6 cellular contexts compared by ENCODE assay signal in the genomic region with DNA sequence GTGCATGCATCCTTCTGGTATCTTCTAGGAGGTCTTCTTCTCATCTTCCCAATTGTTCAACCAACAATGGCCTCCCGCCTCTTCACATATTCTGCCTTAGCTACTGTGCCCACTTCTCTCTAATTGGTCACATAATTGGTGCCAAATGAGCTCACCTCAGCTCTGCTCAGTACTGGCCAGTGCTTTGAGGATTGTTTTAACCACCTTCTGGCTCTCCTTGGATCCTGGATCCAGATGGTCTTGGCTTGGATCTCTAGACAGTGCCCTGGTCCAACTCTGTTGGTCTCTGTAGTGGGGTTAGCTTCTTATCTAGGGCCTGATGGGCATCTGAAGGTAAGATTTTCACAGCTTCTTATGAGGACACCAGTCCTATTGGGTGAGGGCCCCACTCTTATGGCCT.
"Had no signal": no experiment of that assay in that cellular context is flagged by ENCODE, and none has a peak within 500 bp of the region (broad histone marks: within the 10 kb centered on the region; RNA-seq: fewer than 3 reads in every experiment).

No MANE protein-coding gene starts in this region.

- DNase-seq: IMR-90, KBM-7, KG1 had no signal

- H3K27me3 Mint-ChIP-seq: IgD-negative memory B cell had no signal

- H3K4me3 Mint-ChIP-seq: IgD-negative memory B cell had no signal

- ATAC-seq: HepG2, K562 had no signal
